Comparison of ENCODE assay signal across 13 cellular contexts in the genomic region with DNA sequence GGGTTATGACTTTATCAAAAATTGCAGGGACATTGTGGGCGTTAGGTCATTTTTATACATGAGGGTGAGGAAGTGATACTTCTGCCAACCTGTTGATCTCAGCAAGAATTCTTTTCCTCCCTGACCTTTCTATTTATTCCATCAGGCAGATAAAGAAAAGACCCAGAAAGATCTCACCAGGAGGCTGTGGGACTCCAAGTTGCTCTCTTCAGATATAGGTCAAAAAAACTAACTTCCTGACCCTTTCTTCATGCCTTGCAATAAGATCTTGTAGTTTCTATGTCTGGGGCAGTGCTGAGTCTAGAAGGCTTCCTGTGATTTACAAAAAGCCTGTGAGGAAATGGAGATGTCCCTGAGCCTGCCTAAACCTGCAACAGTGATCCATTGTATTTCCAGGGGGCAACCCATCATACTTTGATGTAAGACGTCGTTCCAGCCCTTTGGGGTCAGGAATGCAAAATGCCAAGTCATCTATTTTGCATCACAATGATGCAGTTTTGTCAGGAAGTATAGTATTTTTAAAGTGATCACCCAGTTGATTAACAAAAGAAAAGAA. TPM values are rescaled to one million over a fixed set of nuclear protein-coding genes. Genes with fewer than 3 reads are reported as not detected.
DNase-seq lines count a peak whose midpoint lies in the region; ATAC-seq and TF ChIP-seq lines count a peak whose summit lies in the region.
"Had no signal": no experiment of that assay in that cellular context is flagged by ENCODE, and none has a peak within 500 bp of the region (broad histone marks: within the 10 kb centered on the region; RNA-seq: fewer than 3 reads in every experiment).

No MANE protein-coding gene starts in this region.

- no peaks in the 10 kb centered on the region for H3K27me3 ChIP-seq in right cardiac atrium (ENCODE audit: control insufficient read depth, insufficient read depth)
- H3K27me3 ChIP-seq in colonic mucosa, result no peaks in the 10 kb centered on the region
- H3K27me3 ChIP-seq: hepatocyte had no signal

- WGBS in right cardiac atrium, result 30% methylated on average over 3 of the region's 3 CpGs

- H3K4me1 ChIP-seq in right cardiac atrium (ENCODE audit: control insufficient read depth, insufficient read depth, low read length) (no peaks in the 10 kb centered on the region), colonic mucosa (no peaks in the 10 kb centered on the region)

- intact Hi-C loops in right cardiac atrium (cut with DNase I) (no loop called here), Right ventricle myocardium inferior (cut with DNase I) (no loop called here), colonic mucosa (cut with DNase I) (no loop called here)

- no peak for DNase-seq in right cardiac atrium
- no peak for DNase-seq in Right ventricle myocardium inferior (ENCODE audit: missing footprints)
- DNase-seq in caudate nucleus (lab: John Stamatoyannopoulos, UW), result no peak
- peak; percentile 63 for DNase-seq in islet precursor cell
- DNase-seq in COLO829 (ENCODE audit: low spot score), result no peak
- DNase-seq in activated CD4-positive, alpha-beta T cell treated with anti-CD3 and anti-CD28 coated beads, Interleukin-2, amount 50 U/mL, for 4 hours, result no peak
- DNase-seq in colonic mucosa, result no peak
- DNase-seq: activated T-cell treated with anti-CD3 and anti-CD28 coated beads, Interleukin-2, amount 50 U/mL, for 4 hours; amygdala; DMS153 had no signal

- no peaks in the 10 kb centered on the region for H3K36me3 ChIP-seq in colonic mucosa

- H3K9me3 ChIP-seq in right cardiac atrium (ENCODE audit: control insufficient read depth, low read length) (no peaks in the 10 kb centered on the region), colonic mucosa (no peaks in the 10 kb centered on the region)

- ATAC-seq in right cardiac atrium (peak in 1 of 2 donors; percentile 22), Right ventricle myocardium inferior (no peak), GM18861 (IDR thresholded peaks at IDR 0.05; ENCODE audit: unreplicated experiment) (no peak)
- ATAC-seq: activated T-cell treated with anti-CD3 and anti-CD28 coated beads, Interleukin-2, amount 50 U/mL, for 4 hours had no signal

- H3K27ac ChIP-seq in right cardiac atrium (ENCODE audit: low read length), result peak overlapping the region; percentile 22
- peak overlapping the region; percentile 33 for H3K27ac ChIP-seq in caudate nucleus (ENCODE audit: low read depth, low read length)
- no peak overlapping the region for H3K27ac ChIP-seq in colonic mucosa
- H3K27ac ChIP-seq: hepatocyte, SK-N-MC had no signal

- TF ChIP-seq CTCF in colonic mucosa (IDR thresholded peaks at IDR 0.05), result no peak

- H3K4me3 ChIP-seq in right cardiac atrium (ENCODE audit: low read length) (no peak overlapping the region), colonic mucosa (no peak overlapping the region)
- H3K4me3 ChIP-seq: hepatocyte, SK-N-MC had no signal

- no peak overlapping the region for H3K9ac ChIP-seq in colonic mucosa (ENCODE audit: low read depth in 2 of 2, low read length in 2 of 2)

RNA-seq across cellular contexts. Expression of a gene that starts 22.0 kb away (rescaled TPM):
- total RNA-seq in right cardiac atrium, result 100 to 1,000 TPM in 3 of 4 donors, 10 to 100 TPM in 1; 64.9 to 170 (median 116) TPM
- 29.7 TPM for polyA plus RNA-seq in right cardiac atrium
- 113 TPM for total RNA-seq in Right ventricle myocardium inferior
- 10 to 100 TPM; 42.9 to 58.1 TPM for total RNA-seq in colonic mucosa
